14 cellular contexts compared by ENCODE assay signal in genomic region chr3:32283304-32283703, GRCh38. TPM values are rescaled to one million over a fixed set of nuclear protein-coding genes. Genes with fewer than 3 reads are reported as not detected.
DNase-seq lines count a peak whose midpoint lies in the region; ATAC-seq and TF ChIP-seq lines count a peak whose summit lies in the region.
"Had no signal": no experiment of that assay in that cellular context is flagged by ENCODE, and none has a peak within 500 bp of the region (broad histone marks: within the 10 kb centered on the region; RNA-seq: fewer than 3 reads in every experiment).

No MANE protein-coding gene starts in this region.

- H3K4me1 Mint-ChIP-seq in WTC11 (peaks cover 9% of the 10 kb centered on the region; the same call in 1 of the 2 replicates), progenitor cell of endocrine pancreas (ENCODE audit: low read depth) (peaks cover 49% of the 10 kb centered on the region), HFFc6 (ENCODE audit: low read depth) (no peaks in the 10 kb centered on the region)
- H3K4me1 Mint-ChIP-seq: brain had no signal

- H3K27me3 Mint-ChIP-seq in WTC11 (ENCODE audit: low read depth) (no peaks in the 10 kb centered on the region), progenitor cell of endocrine pancreas (no peaks in the 10 kb centered on the region), HFFc6 (ENCODE audit: insufficient read depth) (peaks cover 29% of the 10 kb centered on the region)

- H3K4me3 ChIP-seq in GM12865 (ENCODE audit: low read depth, low read length): no peak overlapping the region
- H3K4me3 ChIP-seq: ovary had no signal

- ATAC-seq in WTC11 (no peak), left ventricle myocardium superior (peak; percentile 79), GM19395 (IDR thresholded peaks at IDR 0.05; ENCODE audit: unreplicated experiment) (no peak), HG03565 (IDR thresholded peaks at IDR 0.05; ENCODE audit: unreplicated experiment) (no peak)
- ATAC-seq: activated CD4-positive, CD25-positive, alpha-beta regulatory T cell treated with anti-CD3 and anti-CD28 coated beads, Interleukin-2, amount 50 U/mL, for 24 hours; activated CD8-positive, alpha-beta memory T cell treated with anti-CD3 and anti-CD28 coated beads, Interleukin-2, amount 10 ng/mL, durations not matched to agents 7 days and 5 days; HCT116 had no signal

- H3K27ac Mint-ChIP-seq in WTC11 (peak overlapping the region; percentile 75), progenitor cell of endocrine pancreas (peak overlapping the region; percentile 23), HFFc6 (no peak overlapping the region)
- H3K27ac Mint-ChIP-seq: activated CD8-positive, alpha-beta memory T cell treated with anti-CD3 and anti-CD28 coated beads, Interleukin-2, amount 10 ng/mL, durations not matched to agents 7 days and 5 days; brain had no signal

- no peaks in the 10 kb centered on the region for H3K9me3 Mint-ChIP-seq in WTC11
- no peaks in the 10 kb centered on the region for H3K9me3 Mint-ChIP-seq in progenitor cell of endocrine pancreas (ENCODE audit: low read depth)
- no peaks in the 10 kb centered on the region for H3K9me3 Mint-ChIP-seq in HFFc6
- H3K9me3 Mint-ChIP-seq: brain had no signal

- intact Hi-C loops in left ventricle myocardium superior (cut with micrococcal nuclease): no loop called here

- CTCF ChIA-PET in WTC11 (lab: Charles Lee): interaction anchor here (1.6 kb wide), 1 partner anchor 43 kb away, joined by 5 read pairs; no protein-coding TSS in a partner anchor

- H3K36me3 Mint-ChIP-seq in WTC11 (no peaks in the 10 kb centered on the region), progenitor cell of endocrine pancreas (ENCODE audit: insufficient read depth) (peaks cover 10% of the 10 kb centered on the region), HFFc6 (ENCODE audit: low read depth) (no peaks in the 10 kb centered on the region)
- H3K36me3 Mint-ChIP-seq: activated CD8-positive, alpha-beta memory T cell treated with anti-CD3 and anti-CD28 coated beads, Interleukin-2, amount 10 ng/mL, durations not matched to agents 7 days and 5 days; brain had no signal

- H3K4me3 Mint-ChIP-seq in WTC11 (no peak overlapping the region), progenitor cell of endocrine pancreas (ENCODE audit: low read depth) (no peak overlapping the region), HFFc6 (no peak overlapping the region)
- H3K4me3 Mint-ChIP-seq: activated CD8-positive, alpha-beta memory T cell treated with anti-CD3 and anti-CD28 coated beads, Interleukin-2, amount 10 ng/mL, durations not matched to agents 7 days and 5 days; brain had no signal

- POLR2A ChIA-PET in WTC11 (lab: Charles Lee): no interaction called here

- no peak for TF ChIP-seq CTCF in GM12865 (IDR thresholded peaks at IDR 0.05; ENCODE audit: insufficient read depth, low read depth, low read length, missing control alignments)
- no peak for TF ChIP-seq CTCF in WTC11 (IDR thresholded peaks at IDR 0.05)
- TF ChIP-seq CTCF in progenitor cell of endocrine pancreas (IDR thresholded peaks at IDR 0.05; ENCODE audit: unreplicated experiment): no peak
- TF ChIP-seq CTCF in HFFc6 (IDR thresholded peaks at IDR 0.05): no peak

- DNase-seq in GM12865 (ENCODE audit: low read depth) (peak; percentile 16), WTC11 (ENCODE audit: low spot score) (no peak), left ventricle myocardium superior (peak; percentile 59), progenitor cell of endocrine pancreas (ENCODE audit: low spot score, unreplicated experiment) (no peak), LoVo (ENCODE audit: low spot score) (no peak), HFFc6 (no peak)
- DNase-seq: activated CD8-positive, alpha-beta memory T cell treated with anti-CD3 and anti-CD28 coated beads, Interleukin-2, amount 10 ng/mL, durations not matched to agents 7 days and 5 days; ovary had no signal

TF ChIP-seq in WTC11, 78 proteins besides CTCF, POLR2A, EP300 and RAD21:
- TF ChIP-seq ZNF138 (CRISPR knock-in tag; conservative IDR thresholded peaks at IDR 0.05): no peak
- no peak for TF ChIP-seq NFYB (CRISPR knock-in tag; conservative IDR thresholded peaks at IDR 0.05; ENCODE audit: low read depth)
- TF ChIP-seq ZNF423 (CRISPR knock-in tag; IDR thresholded peaks at IDR 0.05): no peak
- TF ChIP-seq OVOL2 (CRISPR knock-in tag; IDR thresholded peaks at IDR 0.05; ENCODE audit: borderline replicate concordance): no peak
- TF ChIP-seq ELF4 (CRISPR knock-in tag; IDR thresholded peaks at IDR 0.05; ENCODE audit: low read depth): no peak
- no peak for TF ChIP-seq TCF7 (CRISPR knock-in tag; IDR thresholded peaks at IDR 0.05; ENCODE audit: low read depth)
- no peak for TF ChIP-seq RELA (CRISPR knock-in tag; IDR thresholded peaks at IDR 0.05; ENCODE audit: borderline replicate concordance)
- TF ChIP-seq ZNF281 (CRISPR knock-in tag; IDR thresholded peaks at IDR 0.05): no peak
- TF ChIP-seq EMX1 (CRISPR knock-in tag; IDR thresholded peaks at IDR 0.05): no peak
- TF ChIP-seq E2F4 (CRISPR knock-in tag; IDR thresholded peaks at IDR 0.05; ENCODE audit: borderline replicate concordance, low read depth): no peak
- TF ChIP-seq NR1H2 (CRISPR knock-in tag; IDR thresholded peaks at IDR 0.05): no peak
- no peak for TF ChIP-seq ARID4B (CRISPR knock-in tag; IDR thresholded peaks at IDR 0.05; ENCODE audit: borderline replicate concordance)
TF ChIP-seq in WTC11: peak in this region for 0.

RNA-seq across cellular contexts. Expression of gene CMTM8, which starts 44.8 kb away (rescaled TPM):
- total RNA-seq in WTC11 (2021) (9.0 to 11.2 TPM (median 9.1 TPM) in 3 replicates), left ventricle myocardium superior (3.8 TPM), progenitor cell of endocrine pancreas (33.8 and 39.1 TPM in 2 replicates)
- not detected for total RNA-seq in HFFc6 (2021; fragmentation: NEBNext Ultra II Directional; extraction: Animal tissue kit (Norgen Biotek cat#: 25700))
- total RNA-seq: fibroblast of villous mesenchyme had no signal

Comparison
In these comparisons a context has a peak if more than half of its experiments do, and no peak if none do; other contexts are left out.
1. DNase-seq: peak in GM12865 (single experiment) and left ventricle myocardium superior (single experiment); none in WTC11 (single experiment), progenitor cell of endocrine pancreas (single experiment), LoVo (single experiment) and HFFc6 (single experiment).